17 cellular contexts compared by ENCODE assay signal in genomic region chr19:18676692-18677091, GRCh38.
"Had no signal": no experiment of that assay in that cellular context is flagged by ENCODE, and none has a peak within 500 bp of the region (broad histone marks: within the 10 kb centered on the region; RNA-seq: fewer than 3 reads in every experiment).

No MANE protein-coding gene starts in this region.

- H3K36me3 ChIP-seq: right atrium auricular region, suprapubic skin, upper lobe of left lung, uterus had no signal

- H3K27me3 ChIP-seq: dorsolateral prefrontal cortex, right atrium auricular region, suprapubic skin, tibial artery, upper lobe of left lung, uterus had no signal

- H3K27ac ChIP-seq: coronary artery, right atrium auricular region, suprapubic skin, upper lobe of left lung, uterus had no signal

- H3K27me3 Mint-ChIP-seq: naive thymus-derived CD8-positive, alpha-beta T cell had no signal

- FAIRE-seq: small intestine had no signal

- H3K4me3 ChIP-seq: coronary artery, dorsolateral prefrontal cortex, right atrium auricular region, suprapubic skin, tibial artery, upper lobe of left lung, uterus had no signal

- DNase-seq: dorsolateral prefrontal cortex; effector CD8-positive, alpha-beta T cell; foreskin melanocyte; head of caudate nucleus; hippocampal formation; left colon; left ventricle myocardium superior; naive thymus-derived CD8-positive, alpha-beta T cell; small intestine; stimulated activated CD4-positive, alpha-beta T cell treated with anti-CD3 and anti-CD28 coated beads, Interleukin-2, amount 100 ng/mL, for 48 hours; stimulated activated naive CD8-positive, alpha-beta T cell treated with anti-CD3 and anti-CD28 coated beads, Interleukin-15, Interleukin-2, amounts not matched to agents 100 U/mL and 50 U/mL, for 24 hours; tibial artery; upper lobe of left lung; uterus had no signal

- ATAC-seq: left colon; left ventricle myocardium superior; naive thymus-derived CD8-positive, alpha-beta T cell; stimulated activated naive CD8-positive, alpha-beta T cell treated with anti-CD3 and anti-CD28 coated beads, Interleukin-15, Interleukin-2, amounts not matched to agents 100 U/mL and 50 U/mL, for 24 hours had no signal

- H3K9me3 ChIP-seq: right atrium auricular region, suprapubic skin, tibial artery, upper lobe of left lung, uterus had no signal

- H3K9me3 Mint-ChIP-seq: naive thymus-derived CD8-positive, alpha-beta T cell had no signal
